12 cellular contexts compared by ENCODE assay signal in genomic region chr6:18389479-18389878, GRCh38. TPM values are rescaled to one million over a fixed set of nuclear protein-coding genes. Genes with fewer than 3 reads are reported as not detected.
DNase-seq lines count a peak whose midpoint lies in the region; ATAC-seq, FAIRE-seq and TF ChIP-seq lines count a peak whose summit lies in the region.
"Had no signal": no experiment of that assay in that cellular context is flagged by ENCODE, and none has a peak within 500 bp of the region (broad histone marks: within the 10 kb centered on the region; RNA-seq: fewer than 3 reads in every experiment).

No MANE protein-coding gene starts in this region.

- no peaks in the 10 kb centered on the region for H3K36me3 ChIP-seq in heart right ventricle
- H3K36me3 ChIP-seq in bronchial epithelial cell (ENCODE audit: control insufficient read depth, insufficient read depth, low read length): peaks cover 3% of the 10 kb centered on the region
- no peaks in the 10 kb centered on the region for H3K36me3 ChIP-seq in mesendoderm (ENCODE audit: control insufficient read depth, insufficient read depth, low read length)
- no peaks in the 10 kb centered on the region for H3K36me3 ChIP-seq in upper lobe of left lung
- H3K36me3 ChIP-seq: HAP-1 had no signal

- ATAC-seq in heart right ventricle (no peak), upper lobe of left lung (ENCODE audit: low FRiP score in 2 of 2) (no peak), GM18858 (IDR thresholded peaks at IDR 0.05; ENCODE audit: unreplicated experiment) (no peak), HG02938 (IDR thresholded peaks at IDR 0.05; ENCODE audit: unreplicated experiment) (no peak)
- ATAC-seq: activated CD8-positive, alpha-beta T cell treated with anti-CD3 and anti-CD28 coated beads, Interleukin-2, amount 10 ng/mL, durations not matched to agents 7 days and 5 days had no signal

- H3K27me3 ChIP-seq in heart right ventricle (no peaks in the 10 kb centered on the region), bronchial epithelial cell (ENCODE audit: control insufficient read depth, insufficient read depth, low read length) (no peaks in the 10 kb centered on the region), mesendoderm (ENCODE audit: insufficient read depth, low read length, poor library complexity) (no peaks in the 10 kb centered on the region), upper lobe of left lung (no peaks in the 10 kb centered on the region)

- H2BK5ac ChIP-seq in mesendoderm (ENCODE audit: low read length): no peak overlapping the region

- FAIRE-seq in bronchial epithelial cell (lab: Jason Lieb, UNC): no peak
- FAIRE-seq: GM18507 had no signal

- H3K79me1 ChIP-seq in mesendoderm (ENCODE audit: low read length): no peaks in the 10 kb centered on the region

- intact Hi-C loops in heart right ventricle (cut with DNase I): loop anchor here in 3 of 10 donors (5.0 kb wide), 3 partner anchors 57 to 113 kb away; no protein-coding TSS in a partner anchor
- intact Hi-C loops in cardiac septum (cut with DNase I): no loop called here

- H3K4ac ChIP-seq in mesendoderm (ENCODE audit: low read depth, low read length): no peak overlapping the region

- no peak for TF ChIP-seq POLR2A in upper lobe of left lung (IDR thresholded peaks at IDR 0.05)

- no peak overlapping the region for H4K5ac ChIP-seq in mesendoderm (ENCODE audit: low read length)

- no peaks in the 10 kb centered on the region for H3K79me2 ChIP-seq in mesendoderm (ENCODE audit: control insufficient read depth, insufficient read depth, low read length)

- TF ChIP-seq EP300 in upper lobe of left lung (IDR thresholded peaks at IDR 0.05): no peak

- H3K4me2 ChIP-seq in mesendoderm (ENCODE audit: low read length): no peak overlapping the region

- TF ChIP-seq CTCF in heart right ventricle (IDR thresholded peaks at IDR 0.05): no peak
- no peak for TF ChIP-seq CTCF in bronchial epithelial cell (IDR thresholded peaks at IDR 0.05; ENCODE audit: insufficient read depth, low read length, severe bottlenecking)
- no peak for TF ChIP-seq CTCF in upper lobe of left lung (IDR thresholded peaks at IDR 0.05)

- H3K9me3 ChIP-seq in heart right ventricle (no peaks in the 10 kb centered on the region), upper lobe of left lung (no peaks in the 10 kb centered on the region)
- H3K9me3 ChIP-seq: HAP-1 had no signal

- 26 to 48% methylated on average over 2 of the region's 2 CpGs for WGBS in heart right ventricle, 2 donors
- no CpG with 5 or more reads among the region's 2 CpGs for WGBS in mesendoderm (ENCODE audit: extremely low coverage, insufficient coverage, low lambda C conversion rate)
- WGBS in upper lobe of left lung, 2 donors: 9 to 22% methylated on average over 2 of the region's 2 CpGs

- H3K9ac ChIP-seq in mesendoderm (ENCODE audit: low read length): no peak overlapping the region

- H3K4me1 ChIP-seq in heart right ventricle (peaks cover 0 to 75% (median 37%) of the 10 kb centered on the region in 9 donors), mesendoderm (ENCODE audit: control insufficient read depth, low read depth, low read length) (no peaks in the 10 kb centered on the region), upper lobe of left lung (peaks cover 32 to 67% (median 41%) of the 10 kb centered on the region in 4 donors)

- peak overlapping the region in 8 of 10 donors; percentile 4 to 89 (median 84) for H3K27ac ChIP-seq in heart right ventricle
- no peak overlapping the region for H3K27ac ChIP-seq in mesendoderm (ENCODE audit: low read depth, low read length)
- peak overlapping the region; percentile 86 to 92 (median 90) for H3K27ac ChIP-seq in upper lobe of left lung

- H3K4me3 ChIP-seq in heart right ventricle (peak overlapping the region in 9 of 10 donors; percentile 54 to 88 (median 69)), bronchial epithelial cell (ENCODE audit: low read depth, low read length) (peak overlapping the region; percentile 57), mesendoderm (ENCODE audit: low read length) (no peak overlapping the region), upper lobe of left lung (peak overlapping the region; percentile 62 to 79 (median 70))
- H3K4me3 ChIP-seq: HAP-1 had no signal

- H2BK120ac ChIP-seq in mesendoderm (ENCODE audit: low read depth, low read length): peak overlapping the region; percentile 55

- no peak overlapping the region for H3K56ac ChIP-seq in mesendoderm (ENCODE audit: low read length)

- H3K18ac ChIP-seq in mesendoderm (ENCODE audit: low read length): no peak overlapping the region

- DNase-seq in heart right ventricle: no peak
- no peak for DNase-seq in cardiac septum (ENCODE audit: low spot score)
- DNase-seq in bronchial epithelial cell (ENCODE audit: low read depth): no peak
- DNase-seq in mesendoderm: no peak
- DNase-seq in upper lobe of left lung: no peak
- no peak for DNase-seq in hippocampal formation (lab: John Stamatoyannopoulos, UW)
- DNase-seq: activated CD8-positive, alpha-beta T cell treated with anti-CD3 and anti-CD28 coated beads, Interleukin-2, amount 10 ng/mL, durations not matched to agents 7 days and 5 days; OCI-M1 had no signal

- H2BK15ac ChIP-seq in mesendoderm (replicated peaks; ENCODE audit: low read depth): no peak overlapping the region

- H3K23ac ChIP-seq in mesendoderm (ENCODE audit: low read length): no peak overlapping the region

- H2AK5ac ChIP-seq in mesendoderm (ENCODE audit: low read length): no peak overlapping the region

- no peak overlapping the region for H4K8ac ChIP-seq in mesendoderm (ENCODE audit: low read depth, low read length)

RNA-seq across cellular contexts. Expression of gene RNF144B, which starts 2.3 kb away (rescaled TPM):
- total RNA-seq in heart right ventricle (10 to 100 TPM in 5 of 10 donors, 1 to 10 TPM in 5; 4.6 to 25.5 (median 12.1) TPM), cardiac septum (9.3 TPM), bronchial epithelial cell (141 and 239 TPM in 2 replicates), upper lobe of left lung (100 to 1,000 TPM in 1 of 6 donors, 10 to 100 TPM in 5; 46.1 to 105 (median 55.8) TPM)
- 1 to 10 TPM; 6.1 to 8.3 TPM for polyA plus RNA-seq in heart right ventricle
- 2.4 TPM for polyA plus RNA-seq in mesendoderm (2013, experiment 1 of 2)
- 2.6 TPM for polyA plus RNA-seq in mesendoderm (2013, experiment 2 of 2)
